ENCODE assay signal across 9 cellular contexts in genomic region chr3:52456169-52456799, GRCh38. TPM values are rescaled to one million over a fixed set of nuclear protein-coding genes. Genes with fewer than 3 reads are reported as not detected.
DNase-seq lines count a peak whose midpoint lies in the region; ATAC-seq, FAIRE-seq and TF ChIP-seq lines count a peak whose summit lies in the region.
"Had no signal": no experiment of that assay in that cellular context is flagged by ENCODE, and none has a peak within 500 bp of the region (broad histone marks: within the 10 kb centered on the region; RNA-seq: fewer than 3 reads in every experiment).

No MANE protein-coding gene starts in this region.

- CTCF ChIA-PET in CD4-positive, alpha-beta memory T cell (lab: Charles Lee; ENCODE audit: partially characterized antibody): interaction anchor here (2.3 to 3.2 kb wide), 3 partner anchors 8 to 44 kb away, joined by 11 to 14 read pairs (median 11); no protein-coding TSS in a partner anchor

- intact Hi-C loops in CD4-positive, alpha-beta memory T cell (cut with micrococcal nuclease): loop anchor here (2.0 to 10.0 kb wide), 2 partner anchors 81 to 229 kb away; partner anchors contain the start of genes GNL3, PBRM1 and UQCC5

- H3K36me3 Mint-ChIP-seq in CD4-positive, alpha-beta memory T cell: peaks cover 10 to 48% of the 10 kb centered on the region in 2 donors

- no peak for TF ChIP-seq CTCF in bronchial epithelial cell (IDR thresholded peaks at IDR 0.05; ENCODE audit: insufficient read depth, low read length, severe bottlenecking)

- peak overlapping the region; percentile 91 to 97 (median 94) for H3K4me3 Mint-ChIP-seq in CD4-positive, alpha-beta memory T cell

- H3K27ac ChIP-seq in CD4-positive, alpha-beta memory T cell (ENCODE audit: low read depth, low read length): peak overlapping the region; percentile 93
- H3K27ac ChIP-seq in layer of hippocampus (ENCODE audit: low read depth, low read length): peak overlapping the region; percentile 98

- peak overlapping the region; percentile 68 to 91 for H3K4me3 ChIP-seq in CD4-positive, alpha-beta memory T cell (ENCODE audit: low read length in 2 of 2)
- H3K4me3 ChIP-seq in MG63: peak overlapping the region; percentile 80
- peak overlapping the region; percentile 76 for H3K4me3 ChIP-seq in bronchial epithelial cell (ENCODE audit: low read depth, low read length)

- H3K36me3 ChIP-seq in CD4-positive, alpha-beta memory T cell (ENCODE audit: insufficient read depth, low read length): peaks cover 27% of the 10 kb centered on the region
- H3K36me3 ChIP-seq in MG63 (peaks cover 9% of the 10 kb centered on the region), bronchial epithelial cell (ENCODE audit: control insufficient read depth, insufficient read depth, low read length) (peaks cover 12% of the 10 kb centered on the region)

- H3K27me3 Mint-ChIP-seq in CD4-positive, alpha-beta memory T cell: no peaks in the 10 kb centered on the region

- H3K9me3 ChIP-seq in CD4-positive, alpha-beta memory T cell (ENCODE audit: control insufficient read depth in 1 of 2, low read length in 2 of 2): no peaks in the 10 kb centered on the region
- H3K9me3 ChIP-seq in MG63: no peaks in the 10 kb centered on the region

- POLR2A ChIA-PET in CD4-positive, alpha-beta memory T cell (lab: Charles Lee; ENCODE audit: partially characterized antibody): interaction anchor here (0.9 to 3.5 kb wide), 4 partner anchors 10 to 80 kb away, joined by 3 to 13 read pairs (median 4); partner anchors contain the start of genes SEMA3G and UQCC5

- no peak for DNase-seq in CD4-positive, alpha-beta memory T cell
- DNase-seq in MG63 (peak; percentile 37), bronchial epithelial cell (ENCODE audit: low read depth) (no peak), stromal cell of bone marrow (ENCODE audit: low read depth) (peak; percentile 21), NCI-H774 (lab: John Stamatoyannopoulos, UW) (no peak)
- DNase-seq in effector CD4-positive, alpha-beta T cell: no peak

- no peak for ATAC-seq in HG03108 (IDR thresholded peaks at IDR 0.05; ENCODE audit: unreplicated experiment)

- H3K4me1 ChIP-seq in CD4-positive, alpha-beta memory T cell (ENCODE audit: insufficient read depth, low read length): peaks cover 36% of the 10 kb centered on the region

- peaks cover 25 to 60% (median 35%) of the 10 kb centered on the region in 4 donors for H3K4me1 Mint-ChIP-seq in CD4-positive, alpha-beta memory T cell

- H3K27me3 ChIP-seq in CD4-positive, alpha-beta memory T cell (ENCODE audit: insufficient read depth, low read length): no peaks in the 10 kb centered on the region
- no peaks in the 10 kb centered on the region for H3K27me3 ChIP-seq in MG63
- no peaks in the 10 kb centered on the region for H3K27me3 ChIP-seq in bronchial epithelial cell (ENCODE audit: control insufficient read depth, insufficient read depth, low read length)
- H3K27me3 ChIP-seq in layer of hippocampus (ENCODE audit: control insufficient read depth, insufficient read depth, low read length): no peaks in the 10 kb centered on the region

- H3K27ac Mint-ChIP-seq in CD4-positive, alpha-beta memory T cell: peak overlapping the region; percentile 94 to 99 (median 98)

- H3K9me3 Mint-ChIP-seq in CD4-positive, alpha-beta memory T cell: no peaks in the 10 kb centered on the region

- no peak for FAIRE-seq in bronchial epithelial cell (lab: Jason Lieb, UNC)

RNA-seq across cellular contexts. Expression of gene NISCH, which starts 0.9 kb away (rescaled TPM):
- total RNA-seq in CD4-positive, alpha-beta memory T cell: 100 to 1,000 TPM; 189 to 205 TPM
- 10 to 100 TPM; 10.2 to 25.8 TPM for polyA plus RNA-seq in CD4-positive, alpha-beta memory T cell
- total RNA-seq in MG63 (2014; rRNA removed; shearing (Covaris generic); ENCODE audit: low replicate concordance): 8.1 and 15.5 TPM in 2 replicates
- 30.5 and 42.9 TPM in 2 replicates for total RNA-seq in bronchial epithelial cell

RNA-seq across cellular contexts. Expression of gene TNNC1, which starts 2.4 kb away (rescaled TPM):
- total RNA-seq in CD4-positive, alpha-beta memory T cell: 1 to 10 TPM; 5.3 to 7.1 TPM
- polyA plus RNA-seq in CD4-positive, alpha-beta memory T cell: under 1 TPM in 1 of 2 donors, not detected in 1; 0.92 TPM
- 0.99 TPM in 1 of 2 replicates, not detected in the other for total RNA-seq in MG63 (2014; rRNA removed; shearing (Covaris generic); ENCODE audit: low replicate concordance)
- 0.26 and 1.2 TPM in 2 replicates for total RNA-seq in bronchial epithelial cell

RNA-seq across cellular contexts. Expression of gene SEMA3G, which starts 11.4 kb away (rescaled TPM):
- under 1 TPM; 0.17 to 0.22 TPM for total RNA-seq in CD4-positive, alpha-beta memory T cell
- polyA plus RNA-seq in CD4-positive, alpha-beta memory T cell: under 1 TPM in 1 of 2 donors, not detected in 1; 0.29 TPM
- total RNA-seq in MG63 (2014; rRNA removed; shearing (Covaris generic); ENCODE audit: low replicate concordance): not detected in 2 replicates
- total RNA-seq in bronchial epithelial cell: under 0.01 and 0.13 TPM in 2 replicates

RNA-seq across cellular contexts. Expression of gene STAB1, which starts 38.9 kb away (rescaled TPM):
- 10 to 100 TPM; 11.3 to 13.9 TPM for total RNA-seq in CD4-positive, alpha-beta memory T cell
- not detected for polyA plus RNA-seq in CD4-positive, alpha-beta memory T cell
- not detected in 2 replicates for total RNA-seq in MG63 (2014; rRNA removed; shearing (Covaris generic); ENCODE audit: low replicate concordance)
- total RNA-seq in bronchial epithelial cell: under 0.01 and 0.13 TPM in 2 replicates
- total RNA-seq: NCI-H460 had no signal

RNA-seq across cellular contexts. Expression of gene PHF7, which starts 45.8 kb away (rescaled TPM):
- total RNA-seq in CD4-positive, alpha-beta memory T cell: 10 to 100 TPM; 13.3 to 15.1 TPM
- 10 to 100 TPM in 1 of 2 donors, 1 to 10 TPM in 1; 4.6 to 10.2 TPM for polyA plus RNA-seq in CD4-positive, alpha-beta memory T cell
- total RNA-seq in MG63 (2014; rRNA removed; shearing (Covaris generic); ENCODE audit: low replicate concordance): 4.8 and 5.5 TPM in 2 replicates
- total RNA-seq in bronchial epithelial cell: 5.3 and 9.0 TPM in 2 replicates

Comparison
In these comparisons a context has a peak if more than half of its experiments do, and no peak if none do; other contexts are left out.
1. DNase-seq: peak in MG63 (single experiment) and stromal cell of bone marrow (single experiment); none in CD4-positive, alpha-beta memory T cell (0 of 5), bronchial epithelial cell (single experiment), NCI-H774 (single experiment) and effector CD4-positive, alpha-beta T cell (single experiment).
2. Peak in every context shown above with its lines, with median percentiles within 50 percentile points of each other: H3K4me3 ChIP-seq.